ENCODE assay signal across 11 cellular contexts in genomic region chr15:66400351-66400774, GRCh38. TPM values are rescaled to one million over a fixed set of nuclear protein-coding genes. Genes with fewer than 3 reads are reported as not detected.
DNase-seq lines count a peak whose midpoint lies in the region; ATAC-seq and TF ChIP-seq lines count a peak whose summit lies in the region.
"Had no signal": no experiment of that assay in that cellular context is flagged by ENCODE, and none has a peak within 500 bp of the region (broad histone marks: within the 10 kb centered on the region; RNA-seq: fewer than 3 reads in every experiment).

No MANE protein-coding gene starts in this region.

- peaks cover 97% of the 10 kb centered on the region for H4K20me1 ChIP-seq in smooth muscle cell (ENCODE audit: low read depth)

- no peaks in the 10 kb centered on the region; the same call in 1 of the 2 replicates for H3K4me1 ChIP-seq in Caco-2
- peaks cover 7% of the 10 kb centered on the region for H3K4me1 ChIP-seq in smooth muscle cell (ENCODE audit: low read depth)

- no peak for ATAC-seq in CD4-positive, alpha-beta T cell (ENCODE audit: poor library complexity)
- peak; percentile 61 for ATAC-seq in activated T-helper 17 cell treated with anti-CD3 and anti-CD28 coated beads, Interleukin-2, amount 50 U/mL, for 72 hours (replicated peaks)
- no peak for ATAC-seq in GM19463 (IDR thresholded peaks at IDR 0.05; ENCODE audit: unreplicated experiment)
- ATAC-seq: Panc1 had no signal

- H3K4me1 Mint-ChIP-seq in CD4-positive, alpha-beta T cell (ENCODE audit: low read depth), result peaks cover 79% of the 10 kb centered on the region
- H3K4me1 Mint-ChIP-seq in activated T-helper 17 cell treated with anti-CD3 and anti-CD28 coated beads, Interleukin-2, amount 50 U/mL, for 72 hours, result peaks cover 51% of the 10 kb centered on the region
- peaks cover 8% of the 10 kb centered on the region for H3K4me1 Mint-ChIP-seq in Caco-2 (ENCODE audit: low read depth, unreplicated experiment)

- H3K36me3 Mint-ChIP-seq in CD4-positive, alpha-beta T cell (ENCODE audit: low read depth), result peaks cover 23% of the 10 kb centered on the region
- H3K36me3 Mint-ChIP-seq in activated T-helper 17 cell treated with anti-CD3 and anti-CD28 coated beads, Interleukin-2, amount 50 U/mL, for 72 hours (ENCODE audit: low read depth), result peaks cover 74% of the 10 kb centered on the region
- H3K36me3 Mint-ChIP-seq in Caco-2 (ENCODE audit: insufficient read depth, unreplicated experiment), result peaks cover 23% of the 10 kb centered on the region

- H3K27ac ChIP-seq in CD4-positive, alpha-beta T cell (ENCODE audit: low read depth, low read length), result no peak overlapping the region
- no peak overlapping the region for H3K27ac ChIP-seq in smooth muscle cell (ENCODE audit: low read depth)
- H3K27ac ChIP-seq: hepatocyte had no signal

- no peak for TF ChIP-seq CTCF in CD4-positive, alpha-beta T cell (IDR thresholded peaks at IDR 0.05)
- TF ChIP-seq CTCF in Caco-2 (IDR thresholded peaks at IDR 0.05; ENCODE audit: insufficient read depth in 1 of 2, low read depth in 1 of 2, low read length in 1 of 2, severe bottlenecking in 1 of 2, unreplicated experiment in 1 of 2), result no peak
- TF ChIP-seq CTCF in smooth muscle cell (IDR thresholded peaks at IDR 0.05; ENCODE audit: borderline replicate concordance, insufficient read depth, poor library complexity, severe bottlenecking), result no peak

- no peaks in the 10 kb centered on the region for H3K9me3 Mint-ChIP-seq in CD4-positive, alpha-beta T cell
- H3K9me3 Mint-ChIP-seq in activated T-helper 17 cell treated with anti-CD3 and anti-CD28 coated beads, Interleukin-2, amount 50 U/mL, for 72 hours, result no peaks in the 10 kb centered on the region
- no peaks in the 10 kb centered on the region for H3K9me3 Mint-ChIP-seq in Caco-2 (ENCODE audit: unreplicated experiment)

- H3K4me3 ChIP-seq in Caco-2 (ENCODE audit: low read depth, low read length) (no peak overlapping the region), smooth muscle cell (no peak overlapping the region)
- H3K4me3 ChIP-seq: hepatocyte had no signal

- no peaks in the 10 kb centered on the region for H3K27me3 ChIP-seq in CD4-positive, alpha-beta T cell (ENCODE audit: control insufficient read depth, insufficient read depth, low read length)
- H3K27me3 ChIP-seq in Caco-2 (replicated peaks; ENCODE audit: control insufficient read depth, insufficient read depth, low read length) (no peaks in the 10 kb centered on the region), smooth muscle cell (ENCODE audit: low read depth) (no peaks in the 10 kb centered on the region)
- H3K27me3 ChIP-seq: hepatocyte had no signal

- H3K36me3 ChIP-seq in Caco-2 (ENCODE audit: control insufficient read depth, insufficient read depth, low read length), result no peaks in the 10 kb centered on the region; the same call in 1 of the 2 replicates
- H3K36me3 ChIP-seq in smooth muscle cell (ENCODE audit: low read depth), result no peaks in the 10 kb centered on the region

- intact Hi-C loops in CD4-positive, alpha-beta T cell (cut with DNase I, micrococcal nuclease), result loop anchor here in 1 of 2 experiments (5.0 kb wide), 1 partner anchor 43 kb away; the partner anchor contains the start of gene TIPIN
- intact Hi-C loops in Caco-2 (cut with micrococcal nuclease; ENCODE audit: unreplicated experiment), result no loop called here

- 98% methylated on average over 3 of the region's 3 CpGs for WGBS in smooth muscle cell (ENCODE audit: low lambda C conversion rate)

- no peak overlapping the region for H3K9ac ChIP-seq in smooth muscle cell (ENCODE audit: low read depth)

- H3K9me3 ChIP-seq in CD4-positive, alpha-beta T cell (ENCODE audit: control insufficient read depth, low read length), result no peaks in the 10 kb centered on the region
- H3K9me3 ChIP-seq in Caco-2 (no peaks in the 10 kb centered on the region), smooth muscle cell (replicated peaks; ENCODE audit: low read depth) (no peaks in the 10 kb centered on the region)

- no TSS peak for BruUV-seq in Caco-2 (replicated peaks; lab: Mats Ljungman, UMichigan)

- H3K4me3 Mint-ChIP-seq in CD4-positive, alpha-beta T cell, result peak overlapping the region; percentile 34
- H3K4me3 Mint-ChIP-seq in activated T-helper 17 cell treated with anti-CD3 and anti-CD28 coated beads, Interleukin-2, amount 50 U/mL, for 72 hours, result peak overlapping the region; percentile 80
- H3K4me3 Mint-ChIP-seq in Caco-2 (ENCODE audit: unreplicated experiment), result no peak overlapping the region

- H3K27ac Mint-ChIP-seq in CD4-positive, alpha-beta T cell, result peak overlapping the region; percentile 55
- no peak overlapping the region for H3K27ac Mint-ChIP-seq in activated T-helper 17 cell treated with anti-CD3 and anti-CD28 coated beads, Interleukin-2, amount 50 U/mL, for 72 hours
- H3K27ac Mint-ChIP-seq in Caco-2 (ENCODE audit: unreplicated experiment), result no peak overlapping the region

- H3K27me3 Mint-ChIP-seq in CD4-positive, alpha-beta T cell, result no peaks in the 10 kb centered on the region
- no peaks in the 10 kb centered on the region for H3K27me3 Mint-ChIP-seq in activated T-helper 17 cell treated with anti-CD3 and anti-CD28 coated beads, Interleukin-2, amount 50 U/mL, for 72 hours
- H3K27me3 Mint-ChIP-seq in Caco-2 (ENCODE audit: insufficient read depth, unreplicated experiment), result no peaks in the 10 kb centered on the region

- CTCF ChIA-PET in CD4-positive, alpha-beta T cell (lab: Charles Lee), result interaction anchor here (1.5 to 5.8 kb wide), 2 partner anchors 11 to 13 kb away, joined by 3 to 34 read pairs; partner anchors contain the start of gene MAP2K1
- CTCF ChIA-PET in Caco-2 (lab: Charles Lee), result no interaction called here

- no peaks in the 10 kb centered on the region for H3F3A ChIP-seq in smooth muscle cell (ENCODE audit: low read depth)

- no peak for DNase-seq in CD4-positive, alpha-beta T cell
- DNase-seq in HCEC 1CT, result peak; percentile 43
- peak; percentile 17 for DNase-seq in kidney glomerular epithelial cell (lab: John Stamatoyannopoulos, UW)
- no peak for DNase-seq in Caco-2
- no peak for DNase-seq in smooth muscle cell (lab: John Stamatoyannopoulos, UW; ENCODE audit: unreplicated experiment)
- no peak for DNase-seq in NCI-H1930 (lab: John Stamatoyannopoulos, UW)
- DNase-seq: NCI-H187 had no signal

- H3K4me2 ChIP-seq in smooth muscle cell, result no peak overlapping the region
- H3K4me2 ChIP-seq: hepatocyte had no signal

- peaks cover 97% of the 10 kb centered on the region for H3K79me2 ChIP-seq in smooth muscle cell (ENCODE audit: low read depth)

- POLR2A ChIA-PET in CD4-positive, alpha-beta T cell (lab: Charles Lee), result interaction anchor here (1.8 to 2.4 kb wide), 2 partner anchors 12 to 13 kb away, joined by 5 to 15 read pairs; no protein-coding TSS in a partner anchor
- POLR2A ChIA-PET in Caco-2 (lab: Charles Lee), result no interaction called here

- H2AFZ ChIP-seq in smooth muscle cell (ENCODE audit: low read depth), result no peak overlapping the region
- H2AFZ ChIP-seq: hepatocyte had no signal

RNA-seq across cellular contexts. Expression of gene MAP2K1, which starts 13.7 kb away (rescaled TPM):
- total RNA-seq in CD4-positive, alpha-beta T cell, result 10 to 100 TPM; 33.8 to 34.7 TPM
- 100 to 1,000 TPM; 107 to 143 TPM for total RNA-seq in activated T-helper 17 cell treated with anti-CD3 and anti-CD28 coated beads, Interleukin-2, amount 50 U/mL, for 72 hours
- 63.7 and 64.1 TPM in 2 replicates for total RNA-seq in Caco-2 (2022)
- total RNA-seq in smooth muscle cell, result 50.4 and 62.2 TPM in 2 replicates
- polyA plus RNA-seq in smooth muscle cell, result 55.3 and 62.9 TPM in 2 replicates

RNA-seq across cellular contexts. Expression of gene TIPIN, which starts 43.9 kb away (rescaled TPM):
- 1 to 10 TPM; 3.7 to 3.9 TPM for total RNA-seq in CD4-positive, alpha-beta T cell
- total RNA-seq in activated T-helper 17 cell treated with anti-CD3 and anti-CD28 coated beads, Interleukin-2, amount 50 U/mL, for 72 hours, result 10 to 100 TPM; 27.1 to 37.9 TPM
- total RNA-seq in Caco-2 (2022), result 22.8 and 28.0 TPM in 2 replicates
- total RNA-seq in smooth muscle cell, result 5.7 and 9.9 TPM in 2 replicates
- 7.4 and 9.8 TPM in 2 replicates for polyA plus RNA-seq in smooth muscle cell

Comparison
In these comparisons a context has a peak if more than half of its experiments do, and no peak if none do; other contexts are left out.
1. DNase-seq: peak in HCEC 1CT (single experiment) and kidney glomerular epithelial cell (single experiment); none in CD4-positive, alpha-beta T cell (0 of 10), Caco-2 (0 of 2), smooth muscle cell (single experiment) and NCI-H1930 (0 of 2).